Comparison of ENCODE assay signal across 8 cellular contexts in the genomic region with DNA sequence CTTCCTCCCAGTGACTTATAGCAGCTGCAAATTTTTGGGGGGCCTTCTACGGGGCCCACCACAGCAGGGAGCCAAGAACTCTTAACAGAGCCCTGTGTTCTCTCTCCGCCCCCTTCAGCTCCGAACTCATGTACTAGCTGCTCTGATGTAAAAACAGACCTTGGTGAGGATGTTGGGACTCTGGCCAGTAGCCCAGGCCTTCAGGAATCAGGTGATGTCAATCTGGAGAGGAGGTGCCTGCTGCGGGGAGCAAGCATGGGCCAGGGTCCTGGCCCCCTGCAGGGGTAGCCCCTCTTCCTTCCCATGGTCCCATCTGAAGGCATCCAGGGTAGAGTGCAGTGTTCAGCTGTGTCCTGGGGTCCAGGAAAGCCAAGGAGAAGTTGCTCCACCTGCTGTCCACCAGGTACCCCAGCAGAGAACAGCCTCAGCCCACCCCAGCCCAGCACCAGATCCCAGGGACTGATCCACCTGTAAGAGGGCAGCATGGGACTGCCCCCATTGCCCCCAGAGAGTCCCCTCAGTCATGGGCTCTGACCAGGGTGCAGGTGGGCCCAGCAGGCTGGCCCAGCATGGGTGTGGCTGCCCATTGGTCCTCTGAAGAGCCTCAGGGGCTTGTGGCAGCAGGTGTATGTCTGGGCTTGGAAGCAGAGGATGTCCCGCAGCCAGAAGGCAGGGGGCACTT.
DNase-seq lines count a peak whose midpoint lies in the region; ATAC-seq, FAIRE-seq and TF ChIP-seq lines count a peak whose summit lies in the region.
"Not testable (repeated sequence)": the region's sequence is repeated elsewhere in the genome, so short reads cannot be mapped to it uniquely, and the experiment has no call there.

No MANE protein-coding gene starts in this region.

- not testable (repeated sequence) for H3K4me3 ChIP-seq in colonic mucosa; endodermal cell (ENCODE audit: low read length); right atrium auricular region; HepG2 (replicated peaks in 1 of 3; ENCODE audit: insufficient read depth in 1 of 3, low read depth in 2 of 3, low read length in 3 of 3); upper lobe of right lung

- DNase-seq in colonic mucosa = peak; percentile 17
- peak; percentile 27 for DNase-seq in endodermal cell
- DNase-seq in right atrium auricular region (ENCODE audit: low spot score) = peak; percentile 50
- peak; percentile 18 for DNase-seq in islet precursor cell
- not testable (repeated sequence) for DNase-seq in HepG2 (ENCODE audit: low spot score); upper lobe of right lung
- DNase-seq in mucosa of gallbladder (ENCODE audit: low spot score) = peak; percentile 9
- peak; percentile 18 for DNase-seq in stimulated activated CD8-positive, alpha-beta memory T cell treated with anti-CD3 and anti-CD28 coated beads, Interleukin-4, amount 100 ng/mL, for 48 hours

- H3K27me3 ChIP-seq in colonic mucosa; endodermal cell (ENCODE audit: control insufficient read depth, insufficient read depth, low read length, poor library complexity, severe bottlenecking); right atrium auricular region; HepG2 (ENCODE audit: control insufficient read depth in 1 of 2, insufficient read depth in 2 of 2, low read length in 2 of 2); upper lobe of right lung: not testable (repeated sequence)

- TF ChIP-seq EP300 in HepG2 (IDR thresholded peaks at IDR 0.05; ENCODE audit: low read depth in 2 of 2, low read length in 2 of 2); HepG2 (CRISPR knock-in tag; IDR thresholded peaks at IDR 0.05; ENCODE audit: borderline replicate concordance): not testable (repeated sequence)

- WGBS in endodermal cell (ENCODE audit: insufficient coverage in 1 of 2, insufficient read length in 1 of 2), 2 experiments = 95% methylated on average over 4 of the region's 5 CpGs; no CpG with 5 or more reads in 1 of the 2 experiments
- 38% methylated on average over 1 of the region's 5 CpGs for WGBS in HepG2 (ENCODE audit: low lambda C conversion rate)

- H3K4me3 Mint-ChIP-seq in endodermal cell = not testable (repeated sequence)

- H3K36me3 Mint-ChIP-seq in endodermal cell (ENCODE audit: low read depth) = not testable (repeated sequence)

- not testable (repeated sequence) for H3K27ac Mint-ChIP-seq in endodermal cell

- in situ Hi-C loops in HepG2 (cut with HindIII; ENCODE audit: extremely low pct_ligation_motif_present, low pct_unique_long_range_greater_than_20kb) = loop anchor here (25.0 kb wide), 1 partner anchor 286 kb away; a partner anchor contains a TSS

- not testable (repeated sequence) for H4K20me1 ChIP-seq in HepG2 (ENCODE audit: insufficient read depth, low read length)

- POLR2A ChIA-PET in HepG2 (lab: Yijun Ruan, JAX) = not testable (repeated sequence)

- H3K9me3 ChIP-seq in colonic mucosa; endodermal cell (ENCODE audit: control insufficient read depth, low read length); right atrium auricular region; HepG2 (ENCODE audit: low read length); upper lobe of right lung: not testable (repeated sequence)

- not testable (repeated sequence) for H3K36me3 ChIP-seq in colonic mucosa; endodermal cell (ENCODE audit: control insufficient read depth, insufficient read depth, low read length); right atrium auricular region; HepG2 (replicated peaks in 1 of 2; ENCODE audit: control insufficient read depth in 1 of 2, insufficient read depth in 2 of 2, low read length in 2 of 2); upper lobe of right lung

- not testable (repeated sequence) for H3K79me2 ChIP-seq in HepG2 (ENCODE audit: insufficient read depth, low read length)

- not testable (repeated sequence) for H3K27me3 Mint-ChIP-seq in endodermal cell (ENCODE audit: insufficient read depth)

- not testable (repeated sequence) for FAIRE-seq in HepG2 (lab: Jason Lieb, UNC)

- intact Hi-C loops in colonic mucosa (cut with DNase I); HepG2 (cut with micrococcal nuclease; ENCODE audit: unreplicated experiment); upper lobe of right lung (cut with DNase I): not testable (repeated sequence)

- TF ChIP-seq POLR2A in HepG2 (IDR thresholded peaks at IDR 0.05; ENCODE audit: insufficient read depth in 1 of 2, low read depth in 2 of 2, low read length in 2 of 2) = not testable (repeated sequence)

- not testable (repeated sequence) for H3K4me1 Mint-ChIP-seq in endodermal cell

- not testable (repeated sequence) for BruUV-seq in HepG2 (replicated peaks; lab: Mats Ljungman, UMichigan)

- not testable (repeated sequence) for H2AFZ ChIP-seq in HepG2 (ENCODE audit: low read length)

- H3K4me2 ChIP-seq in HepG2 (ENCODE audit: low read depth, low read length) = not testable (repeated sequence)

- H3K9me3 Mint-ChIP-seq in endodermal cell = not testable (repeated sequence)

- not testable (repeated sequence) for H3K27ac ChIP-seq in colonic mucosa; endodermal cell (ENCODE audit: low read depth, low read length); right atrium auricular region; HepG2 (ENCODE audit: extremely low read length, insufficient read depth, low read length); upper lobe of right lung

- CTCF ChIA-PET in HepG2 (lab: Yijun Ruan, JAX; ENCODE audit: low intra/inter-chr PET ratio, low total read pairs) = not testable (repeated sequence)

- peak; percentile 51 for ATAC-seq in HepG2
- ATAC-seq in upper lobe of right lung = peak; percentile 17

- TF ChIP-seq CTCF in colonic mucosa (IDR thresholded peaks at IDR 0.05); endodermal cell (conservative IDR thresholded peaks at IDR 0.05); right atrium auricular region (IDR thresholded peaks at IDR 0.05); HepG2 (CRISPR knock-in tag; IDR thresholded peaks at IDR 0.05); upper lobe of right lung (IDR thresholded peaks at IDR 0.05): not testable (repeated sequence)

- not testable (repeated sequence) for H3K4me1 ChIP-seq in colonic mucosa; endodermal cell (ENCODE audit: control insufficient read depth, insufficient read depth, low read length); right atrium auricular region; HepG2 (ENCODE audit: insufficient read depth, low read length); upper lobe of right lung

- not testable (repeated sequence) for TF ChIP-seq RAD21 in HepG2 (CRISPR knock-in tag; IDR thresholded peaks at IDR 0.05)

- H3K9ac ChIP-seq in colonic mucosa (ENCODE audit: low read depth in 2 of 2, low read length in 2 of 2); endodermal cell (ENCODE audit: extremely low read depth, low read length, poor library complexity, severe bottlenecking); HepG2 (ENCODE audit: insufficient read depth, low read depth, low read length): not testable (repeated sequence)
